In genomic region chr3:39051649-39052557, GRCh38 we compare ENCODE assay signal across 1 cellular context.
TF ChIP-seq lines count a peak whose summit lies in the region.

SCN11A (minus strand) TSS chr3:39051944; CDS start chr3:38950362, 101,582 bp downstream.
WDR48 (plus strand) TSS chr3:39052016; CDS start chr3:39052026, 10 bp downstream.

TF ChIP-seq in K562, 482 proteins besides CTCF, POLR2A, EP300 and RAD21 (continued from another document):
- peak; percentile 42; the same call in 1 of the 2 replicates for TF ChIP-seq TOE1 (IDR thresholded peaks at IDR 0.05; ENCODE audit: borderline replicate concordance)
- TF ChIP-seq TOE1 (CRISPR knock-in tag; IDR thresholded peaks at IDR 0.05; ENCODE audit: borderline replicate concordance, low read depth), result no peak
- TF ChIP-seq ZSCAN32 (CRISPR knock-in tag; IDR thresholded peaks at IDR 0.05), result 0 out of 2 replicates have a peak, but pooled peaks have one; percentile 30
- no peak for TF ChIP-seq TFAM (CRISPR knock-in tag; conservative IDR thresholded peaks at IDR 0.05)
- TF ChIP-seq, protein P1, sequence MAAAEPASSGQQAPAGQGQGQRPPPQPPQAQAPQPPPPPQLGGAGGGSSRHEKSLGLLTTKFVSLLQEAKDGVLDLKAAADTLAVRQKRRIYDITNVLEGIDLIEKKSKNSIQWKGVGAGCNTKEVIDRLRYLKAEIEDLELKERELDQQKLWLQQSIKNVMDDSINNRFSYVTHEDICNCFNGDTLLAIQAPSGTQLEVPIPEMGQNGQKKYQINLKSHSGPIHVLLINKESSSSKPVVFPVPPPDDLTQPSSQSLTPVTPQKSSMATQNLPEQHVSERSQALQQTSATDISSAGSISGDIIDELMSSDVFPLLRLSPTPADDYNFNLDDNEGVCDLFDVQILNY (CRISPR knock-in tag; IDR thresholded peaks at IDR 0.05), result no peak
- no peak for TF ChIP-seq TCFL5 (CRISPR knock-in tag; conservative IDR thresholded peaks at IDR 0.05)
- no peak for TF ChIP-seq ZNF561 (CRISPR knock-in tag; conservative IDR thresholded peaks at IDR 0.05)
- TF ChIP-seq ZNF639 (CRISPR knock-in tag; conservative IDR thresholded peaks at IDR 0.05 in 1 of 2, IDR thresholded peaks at IDR 0.05 in 1 of 2), result peak in 1 of 2 experiments; percentile 70; a peak in 2 of 4 replicates
- peak; percentile 57; the same call in 1 of the 2 replicates for TF ChIP-seq ETS1 (conservative IDR thresholded peaks at IDR 0.05; ENCODE audit: control insufficient read depth, low read depth, low read length)
- no peak for TF ChIP-seq PCBP1 (IDR thresholded peaks at IDR 0.05; ENCODE audit: low read depth, low read length, poor library complexity, severe bottlenecking)
- TF ChIP-seq KDM5B (IDR thresholded peaks at IDR 0.05; ENCODE audit: insufficient replicate concordance, low read depth, low read length), result peak; percentile 98
- peak; percentile 12; the same call in 1 of the 2 replicates for TF ChIP-seq ESRRA (IDR thresholded peaks at IDR 0.05; ENCODE audit: borderline replicate concordance, low read depth)
- peak; percentile 84 for TF ChIP-seq PHF20 (IDR thresholded peaks at IDR 0.05; ENCODE audit: partially characterized antibody)
- no peak for TF ChIP-seq ZBTB43 (CRISPR knock-in tag; IDR thresholded peaks at IDR 0.05)
- peak; percentile 64; the same call in 1 of the 2 replicates for TF ChIP-seq CTBP1 (IDR thresholded peaks at IDR 0.05; ENCODE audit: borderline replicate concordance)
- no peak for TF ChIP-seq MAFK (IDR thresholded peaks at IDR 0.05; ENCODE audit: low read length)
- peak in 1 of 2 experiments; percentile 59; a peak in 1 of 4 replicates for TF ChIP-seq TBL1XR1 (IDR thresholded peaks at IDR 0.05; ENCODE audit: low read length in 2 of 2)
- no peak for TF ChIP-seq NR4A1 (CRISPR knock-in tag; IDR thresholded peaks at IDR 0.05)
- peak; percentile 54 for TF ChIP-seq NR4A1 (tag; IDR thresholded peaks at IDR 0.05)
- TF ChIP-seq CBX3 (IDR thresholded peaks at IDR 0.05; ENCODE audit: borderline replicate concordance in 1 of 2, low read length in 2 of 2), result peak in 1 of 2 experiments; percentile 91; a peak in 1 of 3 replicates
- peak; percentile 48; the same call in 1 of the 2 replicates for TF ChIP-seq ZNF584 (CRISPR knock-in tag; IDR thresholded peaks at IDR 0.05; ENCODE audit: low read depth)
- no peak for TF ChIP-seq PHB (CRISPR knock-in tag; IDR thresholded peaks at IDR 0.05)
- TF ChIP-seq DACH1 (IDR thresholded peaks at IDR 0.05; ENCODE audit: partially characterized antibody), result no peak
- TF ChIP-seq JUN (IDR thresholded peaks at IDR 0.05; ENCODE audit: borderline replicate concordance, low read depth, low read length), result peak; percentile 71; the same call in 1 of the 2 replicates
- 0 out of 2 replicates have a peak, but pooled peaks have one; percentile 70 for TF ChIP-seq JUN (CRISPR knock-in tag; IDR thresholded peaks at IDR 0.05; ENCODE audit: borderline replicate concordance)
- TF ChIP-seq GTF2F1 (IDR thresholded peaks at IDR 0.05; ENCODE audit: low read depth, low read length), result no peak
